ENCODE assay signal across 8 cellular contexts in genomic region chr12:25249951-25250738, GRCh38. TPM values are rescaled to one million over a fixed set of nuclear protein-coding genes. Genes with fewer than 3 reads are reported as not detected.
DNase-seq lines count a peak whose midpoint lies in the region; ATAC-seq and TF ChIP-seq lines count a peak whose summit lies in the region.

No MANE protein-coding gene starts in this region.

- H3K27ac ChIP-seq in ACC112 (ENCODE audit: low read depth, low read length) = peak overlapping the region; percentile 39
- peak overlapping the region; percentile 93 for H3K27ac ChIP-seq in upper lobe of right lung

- DNase-seq in RPMI8226 = peak; percentile 88
- peak; percentile 58 for DNase-seq in activated naive CD4-positive, alpha-beta T cell treated with Interleukin-2 at 50 U/mL for 16 hours
- peak; percentile 59 for DNase-seq in glutamatergic neuron
- no peak for DNase-seq in omental fat pad (ENCODE audit: low spot score)
- DNase-seq in upper lobe of right lung = peak; percentile 86

- H3K4me3 ChIP-seq in ACC112 (ENCODE audit: low read depth, low read length) = peak overlapping the region; percentile 82
- peak overlapping the region; percentile 85 for H3K4me3 ChIP-seq in upper lobe of right lung

- peaks cover 2% of the 10 kb centered on the region for H3K9me3 Mint-ChIP-seq in glutamatergic neuron (ENCODE audit: unreplicated experiment)

- H3K4me1 Mint-ChIP-seq in glutamatergic neuron (ENCODE audit: low read depth, unreplicated experiment) = peaks cover 19% of the 10 kb centered on the region

- H3K27ac Mint-ChIP-seq in glutamatergic neuron (ENCODE audit: unreplicated experiment) = peak overlapping the region; percentile 91

- H3K9me3 ChIP-seq in upper lobe of right lung = no peaks in the 10 kb centered on the region

- H3K27me3 ChIP-seq in ACC112 (ENCODE audit: insufficient read depth, low read length) = 0 out of 2 replicates have a peak, but pooled peaks cover 3% of the 10 kb centered on the region
- no peaks in the 10 kb centered on the region for H3K27me3 ChIP-seq in upper lobe of right lung

- peaks cover 9% of the 10 kb centered on the region for H3K27me3 Mint-ChIP-seq in glutamatergic neuron (ENCODE audit: unreplicated experiment)

- ATAC-seq in GM18873 (IDR thresholded peaks at IDR 0.05; ENCODE audit: low FRiP score, unreplicated experiment) (peak; percentile 24), HG03196 (IDR thresholded peaks at IDR 0.05; ENCODE audit: unreplicated experiment) (peak; percentile 33), omental fat pad (ENCODE audit: low FRiP score) (peak; percentile 37), upper lobe of right lung (peak; percentile 57)

- H3K36me3 ChIP-seq in ACC112 (ENCODE audit: insufficient read depth, low read length) (no peaks in the 10 kb centered on the region), upper lobe of right lung (no peaks in the 10 kb centered on the region)

- intact Hi-C loops in upper lobe of right lung (cut with DNase I) = no loop called here

- peak overlapping the region; percentile 55 for H2AFZ ChIP-seq in ACC112 (ENCODE audit: low read length, unreplicated experiment)

- peaks cover 5% of the 10 kb centered on the region for H3K36me3 Mint-ChIP-seq in glutamatergic neuron (ENCODE audit: unreplicated experiment)

- H3K4me3 Mint-ChIP-seq in glutamatergic neuron (ENCODE audit: unreplicated experiment) = peak overlapping the region; percentile 97

- peaks cover 48% of the 10 kb centered on the region for H3K79me2 ChIP-seq in ACC112 (ENCODE audit: control insufficient read depth, insufficient read depth, low read length, unreplicated experiment)

- no peak for TF ChIP-seq CTCF in glutamatergic neuron (IDR thresholded peaks at IDR 0.05; ENCODE audit: partially characterized antibody, unreplicated experiment)
- no peak for TF ChIP-seq CTCF in omental fat pad (IDR thresholded peaks at IDR 0.05)
- TF ChIP-seq CTCF in upper lobe of right lung (IDR thresholded peaks at IDR 0.05) = no peak

- no peaks in the 10 kb centered on the region for H3K4me1 ChIP-seq in ACC112 (ENCODE audit: control insufficient read depth, insufficient read depth, low read length, unreplicated experiment)
- H3K4me1 ChIP-seq in upper lobe of right lung = no peaks in the 10 kb centered on the region

RNA-seq across cellular contexts. Expression of gene KRAS, which starts 0.6 kb away (rescaled TPM):
- total RNA-seq in glutamatergic neuron (ENCODE audit: unreplicated experiment) (42.6 TPM), omental fat pad (10 to 100 TPM; 10.7 to 22.1 (median 16.3) TPM), upper lobe of right lung (26.7 TPM)

RNA-seq across cellular contexts. Expression of gene ETFRF1, which starts 55.1 kb away (rescaled TPM):
- total RNA-seq in glutamatergic neuron (ENCODE audit: unreplicated experiment) (14.9 TPM), omental fat pad (10 to 100 TPM; 21.3 to 54.5 (median 33.9) TPM), upper lobe of right lung (21.9 TPM)

RNA-seq across cellular contexts. Expression of gene DNAI7, which starts 55.2 kb away (rescaled TPM):
- total RNA-seq in glutamatergic neuron (ENCODE audit: unreplicated experiment) = 0.76 TPM
- total RNA-seq in omental fat pad = 1 to 10 TPM in 1 of 4 donors, under 1 TPM in 2, not detected in 1; 0.47 to 3.5 (median 0.56) TPM
- 0.49 TPM for total RNA-seq in upper lobe of right lung
